Comparison of ENCODE assay signal across 7 cellular contexts in the genomic region with DNA sequence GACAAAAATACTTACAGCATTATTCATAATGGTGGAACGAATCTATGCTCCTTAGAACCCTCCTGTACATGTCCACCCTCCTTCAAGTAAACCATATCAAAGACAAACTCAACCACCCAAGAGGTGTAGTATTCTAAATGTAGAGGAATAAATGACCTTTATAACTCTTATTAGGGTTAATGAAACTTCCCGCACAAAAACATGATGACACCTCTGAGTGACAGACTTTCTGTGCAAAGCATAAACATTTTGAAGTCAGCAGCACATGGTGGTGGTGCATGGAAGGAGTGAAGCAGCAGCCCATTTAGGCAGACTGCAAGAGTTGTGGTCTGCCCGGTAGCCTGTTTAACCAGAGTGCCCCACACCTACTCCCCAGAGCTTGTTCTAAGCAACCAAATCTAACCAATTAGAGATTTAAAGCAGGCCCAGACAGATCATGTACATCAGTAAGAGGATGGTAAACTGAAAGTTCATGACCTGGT. TPM values are rescaled to one million over a fixed set of nuclear protein-coding genes. Genes with fewer than 3 reads are reported as not detected.
DNase-seq lines count a peak whose midpoint lies in the region; ATAC-seq and TF ChIP-seq lines count a peak whose summit lies in the region.

No MANE protein-coding gene starts in this region.

- no peaks in the 10 kb centered on the region; the same call in 2 of the 3 replicates for H3K36me3 Mint-ChIP-seq in GM23338 (ENCODE audit: low read depth)

- peak overlapping the region; percentile 24 for H2AFZ ChIP-seq in GM23338

- no peaks in the 10 kb centered on the region for H3K9me3 Mint-ChIP-seq in GM23338

- no peaks in the 10 kb centered on the region for H3K79me2 ChIP-seq in GM23338 (replicated peaks; ENCODE audit: insufficient read depth)

- WGBS in spleen, 5 donors: 56 to 64% (median 59%) methylated on average over 3 of the region's 3 CpGs

- peaks cover 13% of the 10 kb centered on the region for H3K4me1 Mint-ChIP-seq in GM23338

- H3K27me3 Mint-ChIP-seq in GM23338 (ENCODE audit: insufficient read depth, low read depth, poor library complexity): peaks cover 7% of the 10 kb centered on the region

- H4K20me1 ChIP-seq in GM23338 (replicated peaks; ENCODE audit: insufficient read depth): no peaks in the 10 kb centered on the region

- H3K27ac ChIP-seq in GM23338 (ENCODE audit: low read depth) (0 out of 2 replicates have a peak overlapping the region, but pooled peaks have one; percentile 1), SK-N-MC (peak overlapping the region; percentile 49; the same call in 1 of the 2 replicates), spleen (peak overlapping the region; percentile 84 to 92 (median 90)), foreskin keratinocyte (no peak overlapping the region)

- H3F3A ChIP-seq in GM23338 (replicated peaks; ENCODE audit: low read depth): no peaks in the 10 kb centered on the region

- H3K4me3 ChIP-seq in GM23338 (peak overlapping the region; percentile 32), SK-N-MC (peak overlapping the region; percentile 93), fibroblast of mammary gland (ENCODE audit: control insufficient read depth, low read depth, low read length) (peak overlapping the region; percentile 99), spleen (peak overlapping the region; percentile 62 to 96 (median 90))

- DNase-seq in GM23338 (ENCODE audit: low spot score) (no peak), SK-N-MC (ENCODE audit: low read depth, low spot score) (no peak), fibroblast of mammary gland (ENCODE audit: low read depth) (no peak), spleen (no peak), foreskin keratinocyte (no peak), T1000 (lab: John Stamatoyannopoulos, UW) (no peak)

- H3K27me3 ChIP-seq in GM23338 (ENCODE audit: insufficient read depth): no peaks in the 10 kb centered on the region
- H3K27me3 ChIP-seq in spleen (replicated peaks in 1 of 7): no peaks in the 10 kb centered on the region
- peaks cover under 1% of the 10 kb centered on the region for H3K27me3 ChIP-seq in foreskin keratinocyte

- H3K4me3 Mint-ChIP-seq in GM23338: peak overlapping the region; percentile 95

- peaks cover 7% of the 10 kb centered on the region; the same call in 1 of the 2 replicates for H3K4me1 ChIP-seq in GM23338 (ENCODE audit: insufficient read depth)
- peaks cover 6 to 58% (median 26%) of the 10 kb centered on the region in 6 donors for H3K4me1 ChIP-seq in spleen
- peaks cover 5% of the 10 kb centered on the region for H3K4me1 ChIP-seq in foreskin keratinocyte

- H3K27ac Mint-ChIP-seq in GM23338: peak overlapping the region; percentile 77; the same call in 1 of the 2 replicates

- H3K9me3 ChIP-seq in SK-N-MC (ENCODE audit: low read depth, low read length) (no peaks in the 10 kb centered on the region), spleen (no peaks in the 10 kb centered on the region)

- intact Hi-C loops in spleen (cut with DNase I; ENCODE audit: low total_unique reads): loop anchor here (10.0 kb wide), 1 partner anchor 53 kb away; a partner anchor contains a TSS

- peak overlapping the region; percentile 62; the same call in 1 of the 2 replicates for H3K4me2 ChIP-seq in GM23338

- H3K9me2 ChIP-seq in GM23338 (ENCODE audit: insufficient read depth): no peaks in the 10 kb centered on the region

- H3K9ac ChIP-seq in SK-N-MC (ENCODE audit: insufficient read length): peak overlapping the region; percentile 61

- no peak for ATAC-seq in GM23338
- no peak for ATAC-seq in foreskin keratinocyte
- no peak for ATAC-seq in HG03196 (IDR thresholded peaks at IDR 0.05; ENCODE audit: unreplicated experiment)

- no peak for TF ChIP-seq CTCF in GM23338 (conservative IDR thresholded peaks at IDR 0.05; ENCODE audit: low read depth in 2 of 2)
- no peak for TF ChIP-seq CTCF in fibroblast of mammary gland (conservative IDR thresholded peaks at IDR 0.05; ENCODE audit: control insufficient read depth, insufficient read depth, low read depth, low read length)
- peak in 1 of 11 experiments; percentile 32 for TF ChIP-seq CTCF in spleen (IDR thresholded peaks at IDR 0.05 in 8 of 11, conservative IDR thresholded peaks at IDR 0.05 in 3 of 11)
- TF ChIP-seq CTCF in foreskin keratinocyte (conservative IDR thresholded peaks at IDR 0.05): no peak

- TF ChIP-seq POLR2A in spleen (IDR thresholded peaks at IDR 0.05): no peak

- no peaks in the 10 kb centered on the region for H3K36me3 ChIP-seq in GM23338 (ENCODE audit: insufficient read depth)
- H3K36me3 ChIP-seq in SK-N-MC (ENCODE audit: insufficient read depth, low read length): peaks cover 14% of the 10 kb centered on the region; the same call in 1 of the 2 replicates
- peaks cover 0 to 20% (median 6%) of the 10 kb centered on the region in 6 donors for H3K36me3 ChIP-seq in spleen

TF ChIP-seq in GM23338, 12 proteins besides CTCF, POLR2A, EP300 and RAD21 (continues in another document):
- TF ChIP-seq ZNF331 (CRISPR knock-in tag; IDR thresholded peaks at IDR 0.05; ENCODE audit: low read depth) (no peak), JUNB (IDR thresholded peaks at IDR 0.05; ENCODE audit: unreplicated experiment) (no peak), ZNF114 (CRISPR knock-in tag; IDR thresholded peaks at IDR 0.05) (no peak), EZH2 (IDR thresholded peaks at IDR 0.05; ENCODE audit: low read depth, unreplicated experiment) (no peak), EZH2phosphoT487 (IDR thresholded peaks at IDR 0.05; ENCODE audit: unreplicated experiment) (no peak), STAT1 (IDR thresholded peaks at IDR 0.05; ENCODE audit: unreplicated experiment) (no peak), CREB1 (CRISPR knock-in tag; IDR thresholded peaks at IDR 0.05; ENCODE audit: low read depth) (no peak)
- TF ChIP-seq, protein P1, sequence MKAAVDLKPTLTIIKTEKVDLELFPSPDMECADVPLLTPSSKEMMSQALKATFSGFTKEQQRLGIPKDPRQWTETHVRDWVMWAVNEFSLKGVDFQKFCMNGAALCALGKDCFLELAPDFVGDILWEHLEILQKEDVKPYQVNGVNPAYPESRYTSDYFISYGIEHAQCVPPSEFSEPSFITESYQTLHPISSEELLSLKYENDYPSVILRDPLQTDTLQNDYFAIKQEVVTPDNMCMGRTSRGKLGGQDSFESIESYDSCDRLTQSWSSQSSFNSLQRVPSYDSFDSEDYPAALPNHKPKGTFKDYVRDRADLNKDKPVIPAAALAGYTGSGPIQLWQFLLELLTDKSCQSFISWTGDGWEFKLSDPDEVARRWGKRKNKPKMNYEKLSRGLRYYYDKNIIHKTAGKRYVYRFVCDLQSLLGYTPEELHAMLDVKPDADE (IDR thresholded peaks at IDR 0.05): no peak
- TF ChIP-seq, protein P2, sequence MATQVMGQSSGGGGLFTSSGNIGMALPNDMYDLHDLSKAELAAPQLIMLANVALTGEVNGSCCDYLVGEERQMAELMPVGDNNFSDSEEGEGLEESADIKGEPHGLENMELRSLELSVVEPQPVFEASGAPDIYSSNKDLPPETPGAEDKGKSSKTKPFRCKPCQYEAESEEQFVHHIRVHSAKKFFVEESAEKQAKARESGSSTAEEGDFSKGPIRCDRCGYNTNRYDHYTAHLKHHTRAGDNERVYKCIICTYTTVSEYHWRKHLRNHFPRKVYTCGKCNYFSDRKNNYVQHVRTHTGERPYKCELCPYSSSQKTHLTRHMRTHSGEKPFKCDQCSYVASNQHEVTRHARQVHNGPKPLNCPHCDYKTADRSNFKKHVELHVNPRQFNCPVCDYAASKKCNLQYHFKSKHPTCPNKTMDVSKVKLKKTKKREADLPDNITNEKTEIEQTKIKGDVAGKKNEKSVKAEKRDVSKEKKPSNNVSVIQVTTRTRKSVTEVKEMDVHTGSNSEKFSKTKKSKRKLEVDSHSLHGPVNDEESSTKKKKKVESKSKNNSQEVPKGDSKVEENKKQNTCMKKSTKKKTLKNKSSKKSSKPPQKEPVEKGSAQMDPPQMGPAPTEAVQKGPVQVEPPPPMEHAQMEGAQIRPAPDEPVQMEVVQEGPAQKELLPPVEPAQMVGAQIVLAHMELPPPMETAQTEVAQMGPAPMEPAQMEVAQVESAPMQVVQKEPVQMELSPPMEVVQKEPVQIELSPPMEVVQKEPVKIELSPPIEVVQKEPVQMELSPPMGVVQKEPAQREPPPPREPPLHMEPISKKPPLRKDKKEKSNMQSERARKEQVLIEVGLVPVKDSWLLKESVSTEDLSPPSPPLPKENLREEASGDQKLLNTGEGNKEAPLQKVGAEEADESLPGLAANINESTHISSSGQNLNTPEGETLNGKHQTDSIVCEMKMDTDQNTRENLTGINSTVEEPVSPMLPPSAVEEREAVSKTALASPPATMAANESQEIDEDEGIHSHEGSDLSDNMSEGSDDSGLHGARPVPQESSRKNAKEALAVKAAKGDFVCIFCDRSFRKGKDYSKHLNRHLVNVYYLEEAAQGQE (IDR thresholded peaks at IDR 0.05; ENCODE audit: unreplicated experiment): no peak

RNA-seq across cellular contexts. Expression of a gene that starts 0.6 kb away (rescaled TPM):
- total RNA-seq in GM23338 (2014; rRNA removed; shearing (Covaris generic)): 5.4 and 8.4 TPM in 2 replicates
- polyA plus RNA-seq in GM23338 (2016; fragmentation: Nextera tagmentation; extraction: Ambion mirVana) (5.4 and 6.4 TPM in 2 replicates), spleen (10 to 100 TPM; 15.7 to 19.4 (median 17.1) TPM), foreskin keratinocyte (6.7 and 7.6 TPM in 2 replicates)
- total RNA-seq in spleen (10 to 100 TPM; 34.7 to 48.8 (median 40.2) TPM), foreskin keratinocyte (12.0 and 13.6 TPM in 2 replicates)

RNA-seq across cellular contexts. Expression of a gene that starts 25.5 kb away (rescaled TPM):
- 2.8 and 3.7 TPM in 2 replicates for total RNA-seq in GM23338 (2014; rRNA removed; shearing (Covaris generic))
- polyA plus RNA-seq in GM23338 (2016; fragmentation: Nextera tagmentation; extraction: Ambion mirVana): 1.8 and 2.8 TPM in 2 replicates
- total RNA-seq in spleen: 1 to 10 TPM in 4 of 7 donors, under 1 TPM in 3; 0.73 to 1.7 (median 1.1) TPM
- polyA plus RNA-seq in spleen: under 1 TPM; 0.45 to 0.59 (median 0.52) TPM
- 0.35 and 1.4 TPM in 2 replicates for total RNA-seq in foreskin keratinocyte
- 0.58 and 1.6 TPM in 2 replicates for polyA plus RNA-seq in foreskin keratinocyte

RNA-seq across cellular contexts. Expression of a gene that starts 38.8 kb away (rescaled TPM):
- 78.6 and 82.5 TPM in 2 replicates for total RNA-seq in GM23338 (2014; rRNA removed; shearing (Covaris generic))
- 47.2 and 52.4 TPM in 2 replicates for polyA plus RNA-seq in GM23338 (2016; fragmentation: Nextera tagmentation; extraction: Ambion mirVana)
- total RNA-seq in spleen: 10 to 100 TPM; 27.7 to 52.5 (median 36.9) TPM
- polyA plus RNA-seq in spleen: 10 to 100 TPM; 13.6 to 22.1 (median 18.0) TPM
- total RNA-seq in foreskin keratinocyte: 55.4 and 56.8 TPM in 2 replicates
- 33.9 and 38.3 TPM in 2 replicates for polyA plus RNA-seq in foreskin keratinocyte

RNA-seq across cellular contexts. Expression of a gene that starts 45.2 kb away (rescaled TPM):
- total RNA-seq in GM23338 (2014; rRNA removed; shearing (Covaris generic)): not detected in 2 replicates
- 0.17 TPM in 1 of 2 replicates, not detected in the other for polyA plus RNA-seq in GM23338 (2016; fragmentation: Nextera tagmentation; extraction: Ambion mirVana)
- total RNA-seq in spleen: not detected
- polyA plus RNA-seq in spleen: not detected
- not detected in 2 replicates for total RNA-seq in foreskin keratinocyte
- polyA plus RNA-seq in foreskin keratinocyte: not detected in 2 replicates

RNA-seq across cellular contexts. Expression of a gene that starts 52.1 kb away (rescaled TPM):
- 23.7 and 27.7 TPM in 2 replicates for total RNA-seq in GM23338 (2014; rRNA removed; shearing (Covaris generic))
- 7.6 and 8.6 TPM in 2 replicates for polyA plus RNA-seq in GM23338 (2016; fragmentation: Nextera tagmentation; extraction: Ambion mirVana)
- 10 to 100 TPM; 23.3 to 37.4 (median 26.1) TPM for total RNA-seq in spleen
- 1 to 10 TPM; 3.7 to 4.7 (median 4.1) TPM for polyA plus RNA-seq in spleen
- 18.3 and 20.8 TPM in 2 replicates for total RNA-seq in foreskin keratinocyte
- polyA plus RNA-seq in foreskin keratinocyte: 4.7 and 6.1 TPM in 2 replicates

Comparison
In these comparisons a context has a peak if more than half of its experiments do, and no peak if none do; other contexts are left out.
1. H3K4me3 ChIP-seq: peak in every context shown above with its lines; median percentile 99 in fibroblast of mammary gland; 93 in SK-N-MC; 90 in spleen; 32 in GM23338.